In genomic region chr17:63762106-63763078, GRCh38 we compare ENCODE assay signal across 1 cellular context.
TF ChIP-seq lines count a peak whose summit lies in the region.

No MANE protein-coding gene starts in this region.

TF ChIP-seq in HepG2, 621 proteins besides CTCF, POLR2A, EP300 and RAD21:
- TF ChIP-seq ZFP90 (CRISPR knock-in tag; IDR thresholded peaks at IDR 0.05; ENCODE audit: borderline replicate concordance): no peak
- peak; percentile 82 to 93 for TF ChIP-seq MAFK (conservative IDR thresholded peaks at IDR 0.05 in 1 of 2, IDR thresholded peaks at IDR 0.05 in 1 of 2; ENCODE audit: low read length in 2 of 2)
- TF ChIP-seq HCFC1 (IDR thresholded peaks at IDR 0.05; ENCODE audit: low read depth, low read length): no peak
- TF ChIP-seq MBNL3 (CRISPR knock-in tag; conservative IDR thresholded peaks at IDR 0.05): no peak
- TF ChIP-seq SRSF4 (IDR thresholded peaks at IDR 0.05; ENCODE audit: low read depth, low read length, poor library complexity, severe bottlenecking): no peak
- TF ChIP-seq, protein P1, sequence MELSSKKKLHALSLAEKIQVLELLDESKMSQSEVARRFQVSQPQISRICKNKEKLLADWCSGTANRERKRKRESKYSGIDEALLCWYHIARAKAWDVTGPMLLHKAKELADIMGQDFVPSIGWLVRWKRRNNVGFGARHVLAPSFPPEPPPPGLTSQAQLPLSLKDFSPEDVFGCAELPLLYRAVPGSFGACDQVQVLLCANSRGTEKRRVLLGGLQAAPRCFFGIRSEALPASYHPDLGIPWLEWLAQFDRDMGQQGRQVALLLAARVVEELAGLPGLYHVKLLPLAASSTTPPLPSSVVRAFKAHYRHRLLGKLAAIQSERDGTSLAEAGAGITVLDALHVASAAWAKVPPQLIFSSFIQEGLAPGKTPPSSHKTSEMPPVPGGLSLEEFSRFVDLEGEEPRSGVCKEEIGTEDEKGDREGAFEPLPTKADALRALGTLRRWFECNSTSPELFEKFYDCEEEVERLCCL (CRISPR knock-in tag; IDR thresholded peaks at IDR 0.05; ENCODE audit: borderline replicate concordance): no peak
- TF ChIP-seq MAFF (IDR thresholded peaks at IDR 0.05; ENCODE audit: low read depth, low read length): peak; percentile 86
